ENCODE assay signal across 1 cellular context in genomic region chrX:54785901-54786300, GRCh38.
TF ChIP-seq lines count a peak whose summit lies in the region.

No MANE protein-coding gene starts in this region.

TF ChIP-seq in H1, 55 proteins besides CTCF, POLR2A, EP300 and RAD21:
- TF ChIP-seq USF2 (IDR thresholded peaks at IDR 0.05; ENCODE audit: low read length) (no peak), MAX (IDR thresholded peaks at IDR 0.05) (0 out of 2 replicates have a peak, but pooled peaks have one; percentile 25), CHD2 (IDR thresholded peaks at IDR 0.05; ENCODE audit: low read length) (no peak), ATF2 (IDR thresholded peaks at IDR 0.05; ENCODE audit: low read length) (no peak)
TF ChIP-seq in H1: peak in this region for 1.
